8 cellular contexts compared by ENCODE assay signal in the genomic region with DNA sequence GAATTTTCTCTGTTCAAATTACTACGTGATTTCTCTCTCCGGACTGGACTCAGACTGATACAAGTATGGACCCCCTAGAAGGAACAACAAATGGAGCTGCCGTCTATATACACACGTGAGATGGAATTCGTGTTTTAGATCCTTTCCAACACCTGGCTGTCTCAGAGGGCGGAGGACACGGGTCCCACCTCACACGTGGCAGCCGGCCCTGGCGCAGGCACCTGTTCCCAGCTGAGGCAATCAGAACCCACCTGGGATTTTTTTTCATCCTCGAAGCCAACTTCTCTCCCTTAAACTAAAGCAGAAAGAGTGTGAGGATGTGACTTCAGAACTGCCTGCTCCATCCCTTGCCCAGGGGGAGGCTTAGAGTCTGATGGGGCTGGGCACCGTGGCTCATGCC. TPM values are rescaled to one million over a fixed set of nuclear protein-coding genes. Genes with fewer than 3 reads are reported as not detected.
DNase-seq lines count a peak whose midpoint lies in the region; ATAC-seq and TF ChIP-seq lines count a peak whose summit lies in the region.

No MANE protein-coding gene starts in this region.

- no peak overlapping the region for H3K9ac ChIP-seq in DND-41 (ENCODE audit: low read depth, low read length)
- H3K9ac ChIP-seq in colonic mucosa (ENCODE audit: low read depth in 2 of 2, low read length in 2 of 2): peak overlapping the region in 1 of 2 donors; percentile 38

- peak overlapping the region; percentile 83 for H2AFZ ChIP-seq in DND-41 (ENCODE audit: low read depth, low read length)

- DNase-seq in DND-41 (no peak), NCI-H2171 treated with DMSO at 0.1 percent for 48 hours (lab: John Stamatoyannopoulos, UW) (peak; percentile 55), colonic mucosa (peak; percentile 45), psoas muscle (no peak), activated gamma-delta T cell treated with Interleukin-2 at 50 U/mL for 16 hours (no peak), GDM1 (lab: John Stamatoyannopoulos, UW) (no peak), DMS153 treated with DMSO at 0.1 percent for 48 hours (lab: John Stamatoyannopoulos, UW; ENCODE audit: unreplicated experiment) (no peak)

- H3K79me2 ChIP-seq in DND-41 (ENCODE audit: insufficient read depth, low read length): no peaks in the 10 kb centered on the region

- H3K9me3 ChIP-seq in DND-41 (ENCODE audit: insufficient read depth, low read length, severe bottlenecking) (no peaks in the 10 kb centered on the region), colonic mucosa (no peaks in the 10 kb centered on the region), psoas muscle (peaks cover 10% of the 10 kb centered on the region)

- H3K4me1 ChIP-seq in DND-41 (ENCODE audit: insufficient read depth, low read length): peaks cover 11% of the 10 kb centered on the region
- no peaks in the 10 kb centered on the region for H3K4me1 ChIP-seq in colonic mucosa
- peaks cover 14% of the 10 kb centered on the region for H3K4me1 ChIP-seq in psoas muscle

- intact Hi-C loops in colonic mucosa (cut with DNase I) (no loop called here), psoas muscle (cut with DNase I) (loop anchor here in 1 of 2 donors (5.0 kb wide), 1 partner anchor 43 kb away; no protein-coding TSS in a partner anchor)

- H3K4me3 ChIP-seq in DND-41 (ENCODE audit: low read depth in 1 of 2, low read length in 2 of 2) (no peak overlapping the region), colonic mucosa (peak overlapping the region; percentile 34), psoas muscle (peak overlapping the region; percentile 66)

- no peak overlapping the region for H3K27ac ChIP-seq in DND-41 (ENCODE audit: low read length)
- no peak overlapping the region for H3K27ac ChIP-seq in colonic mucosa
- H3K27ac ChIP-seq in psoas muscle: peak overlapping the region; percentile 81

- TF ChIP-seq CTCF in DND-41 (IDR thresholded peaks at IDR 0.05; ENCODE audit: borderline replicate concordance, extremely low read depth, low read length, poor library complexity, severe bottlenecking) (no peak), colonic mucosa (IDR thresholded peaks at IDR 0.05) (no peak), psoas muscle (IDR thresholded peaks at IDR 0.05) (no peak)

- H3K27me3 ChIP-seq in DND-41 (ENCODE audit: insufficient read depth, low read length, poor library complexity) (no peaks in the 10 kb centered on the region), colonic mucosa (no peaks in the 10 kb centered on the region), psoas muscle (ENCODE audit: insufficient read depth in 3 of 3, low read length in 2 of 3) (no peaks in the 10 kb centered on the region)

- H4K20me1 ChIP-seq in DND-41 (ENCODE audit: insufficient read depth, low read length): no peaks in the 10 kb centered on the region

- ATAC-seq in DND-41 (ENCODE audit: insufficient read depth, low read depth) (no peak), psoas muscle (peak in 3 of 4 donors; percentile 13 to 28 (median 24)), HG03095 (IDR thresholded peaks at IDR 0.05; ENCODE audit: unreplicated experiment) (no peak)

- peak overlapping the region; percentile 74 for H3K4me2 ChIP-seq in DND-41 (ENCODE audit: insufficient read depth, low read length)

- 43 to 50% (median 44%) methylated on average over 12 of the region's 12 CpGs for WGBS in psoas muscle, 3 donors

- H3K36me3 ChIP-seq in DND-41 (ENCODE audit: insufficient read depth, low read length) (no peaks in the 10 kb centered on the region), colonic mucosa (no peaks in the 10 kb centered on the region), psoas muscle (ENCODE audit: insufficient read depth in 1 of 2, low read depth in 1 of 2) (no peaks in the 10 kb centered on the region)

RNA-seq across cellular contexts. Expression of a gene that starts 34.1 kb away (rescaled TPM):
- total RNA-seq in colonic mucosa (10 to 100 TPM; 29.9 to 40.1 TPM), psoas muscle (10 to 100 TPM; 22.6 to 41.8 (median 38.5) TPM)
- polyA plus RNA-seq in psoas muscle: 10 to 100 TPM; 28.3 to 50.8 (median 44.3) TPM

Comparison
In these comparisons a context has a peak if more than half of its experiments do, and no peak if none do; other contexts are left out.
1. ATAC-seq: peak in psoas muscle (3 of 4); none in DND-41 (single experiment) and HG03095 (single experiment).
2. DNase-seq: peak in NCI-H2171 treated with DMSO at 0.1 percent for 48 hours (single experiment) and colonic mucosa (single experiment); none in DND-41 (single experiment), psoas muscle (0 of 2), activated gamma-delta T cell treated with Interleukin-2 at 50 U/mL for 16 hours (single experiment), GDM1 (single experiment) and DMS153 treated with DMSO at 0.1 percent for 48 hours (single experiment).
3. H3K4me3 ChIP-seq: peak in colonic mucosa (single experiment) and psoas muscle (single experiment); none in DND-41 (0 of 2).